9 cellular contexts compared by ENCODE assay signal in the genomic region with DNA sequence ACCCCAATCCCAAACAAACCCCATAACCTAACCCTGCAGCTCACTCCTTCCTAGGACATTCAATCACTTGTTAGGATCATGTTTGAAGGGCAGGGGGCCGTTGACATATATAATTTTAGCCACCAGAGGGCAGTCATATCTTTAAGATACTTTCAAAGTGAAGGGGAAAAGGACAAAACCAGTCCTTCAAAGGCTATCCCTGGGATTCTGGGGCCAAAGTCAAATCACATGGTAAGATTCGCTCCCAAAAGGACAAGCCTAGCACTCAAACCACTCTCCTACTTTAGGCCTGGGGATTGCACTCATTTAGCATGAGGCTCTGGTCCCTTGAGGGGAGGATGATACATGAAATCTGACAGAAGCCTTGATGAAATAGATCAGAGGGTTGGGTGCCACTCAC. TPM values are rescaled to one million over a fixed set of nuclear protein-coding genes. Genes with fewer than 3 reads are reported as not detected.
DNase-seq lines count a peak whose midpoint lies in the region; ATAC-seq and TF ChIP-seq lines count a peak whose summit lies in the region.
"Had no signal": no experiment of that assay in that cellular context is flagged by ENCODE, and none has a peak within 500 bp of the region (broad histone marks: within the 10 kb centered on the region; RNA-seq: fewer than 3 reads in every experiment).

No MANE protein-coding gene starts in this region.

- 22% methylated on average over 2 of the region's 2 CpGs for WGBS in smooth muscle cell (ENCODE audit: low lambda C conversion rate)

- H3K27ac ChIP-seq in RWPE2 (ENCODE audit: poor library complexity, severe bottlenecking), result peak overlapping the region; percentile 44
- H3K27ac ChIP-seq in right atrium auricular region, result no peak overlapping the region
- no peak overlapping the region for H3K27ac ChIP-seq in smooth muscle cell (ENCODE audit: low read depth)
- H3K27ac ChIP-seq: BLaER1 treated with 17β-estradiol and CSF1 and Interleukin-3, amounts not matched to agents 10 nM and 100 nM had no signal

- no peaks in the 10 kb centered on the region for H3F3A ChIP-seq in smooth muscle cell (ENCODE audit: low read depth)

- peak; percentile 32 to 45 for DNase-seq in NCI-H446 (lab: John Stamatoyannopoulos, UW)
- no peak for DNase-seq in NCI-H446 treated with DMSO at 0.1 percent for 48 hours (lab: John Stamatoyannopoulos, UW)
- peak; percentile 17 for DNase-seq in LNCaP clone FGC (ENCODE audit: low read depth)
- no peak for DNase-seq in RWPE2 (ENCODE audit: low spot score)
- DNase-seq in amniotic stem cell (lab: John Stamatoyannopoulos, UW), result peak; percentile 38
- peak; percentile 61 for DNase-seq in right atrium auricular region (ENCODE audit: low spot score)
- peak; percentile 2 for DNase-seq in smooth muscle cell (lab: John Stamatoyannopoulos, UW; ENCODE audit: unreplicated experiment)

- no peak for ATAC-seq in RWPE2 (ENCODE audit: low read depth)
- no peak for ATAC-seq in HG02623 (IDR thresholded peaks at IDR 0.05; ENCODE audit: unreplicated experiment)

- H3K36me3 ChIP-seq in RWPE2 (ENCODE audit: low read depth) (no peaks in the 10 kb centered on the region), right atrium auricular region (no peaks in the 10 kb centered on the region), smooth muscle cell (ENCODE audit: low read depth) (no peaks in the 10 kb centered on the region)
- H3K36me3 ChIP-seq: BLaER1 treated with 17β-estradiol and CSF1 and Interleukin-3, amounts not matched to agents 10 nM and 100 nM had no signal

- H3K4me1 ChIP-seq in RWPE2 (ENCODE audit: insufficient read depth, poor library complexity, severe bottlenecking), result peaks cover 19% of the 10 kb centered on the region
- peaks cover 0 to 17% of the 10 kb centered on the region in 2 donors for H3K4me1 ChIP-seq in right atrium auricular region
- H3K4me1 ChIP-seq in smooth muscle cell (ENCODE audit: low read depth), result peaks cover 13% of the 10 kb centered on the region

- no peaks in the 10 kb centered on the region for H3K27me3 ChIP-seq in RWPE2 (ENCODE audit: insufficient read depth, poor library complexity, severe bottlenecking)
- no peaks in the 10 kb centered on the region for H3K27me3 ChIP-seq in right atrium auricular region
- no peaks in the 10 kb centered on the region for H3K27me3 ChIP-seq in smooth muscle cell (ENCODE audit: low read depth)
- H3K27me3 ChIP-seq: BLaER1 treated with 17β-estradiol and CSF1 and Interleukin-3, amounts not matched to agents 10 nM and 100 nM had no signal

- no peak overlapping the region for H2AFZ ChIP-seq in smooth muscle cell (ENCODE audit: low read depth)

- no peaks in the 10 kb centered on the region for H4K20me1 ChIP-seq in smooth muscle cell (ENCODE audit: low read depth)

- H3K9me3 ChIP-seq in RWPE2 (ENCODE audit: severe bottlenecking) (no peaks in the 10 kb centered on the region), right atrium auricular region (no peaks in the 10 kb centered on the region), smooth muscle cell (replicated peaks; ENCODE audit: low read depth) (no peaks in the 10 kb centered on the region)
- H3K9me3 ChIP-seq: BLaER1 treated with 17β-estradiol and CSF1 and Interleukin-3, amounts not matched to agents 10 nM and 100 nM had no signal

- H3K4me3 ChIP-seq in LNCaP clone FGC (ENCODE audit: low read depth, low read length), result no peak overlapping the region
- no peak overlapping the region for H3K4me3 ChIP-seq in RWPE2 (ENCODE audit: severe bottlenecking)
- no peak overlapping the region for H3K4me3 ChIP-seq in right atrium auricular region
- H3K4me3 ChIP-seq in smooth muscle cell, result no peak overlapping the region
- H3K4me3 ChIP-seq: BLaER1 treated with 17β-estradiol and CSF1 and Interleukin-3, amounts not matched to agents 10 nM and 100 nM had no signal

- H3K79me2 ChIP-seq in smooth muscle cell (ENCODE audit: low read depth), result no peaks in the 10 kb centered on the region

- no peak overlapping the region for H3K4me2 ChIP-seq in smooth muscle cell
- H3K4me2 ChIP-seq: BLaER1 treated with 17β-estradiol and CSF1 and Interleukin-3, amounts not matched to agents 10 nM and 100 nM had no signal

- TF ChIP-seq CTCF in LNCaP clone FGC (IDR thresholded peaks at IDR 0.05; ENCODE audit: control insufficient read depth, extremely low read depth, insufficient read depth), result peak; percentile 69
- TF ChIP-seq CTCF in RWPE2 (IDR thresholded peaks at IDR 0.05; ENCODE audit: poor library complexity, severe bottlenecking), result peak; percentile 80
- peak; percentile 39 to 75 for TF ChIP-seq CTCF in right atrium auricular region (IDR thresholded peaks at IDR 0.05)
- peak; percentile 67 for TF ChIP-seq CTCF in smooth muscle cell (IDR thresholded peaks at IDR 0.05; ENCODE audit: borderline replicate concordance, insufficient read depth, poor library complexity, severe bottlenecking)

- no peak overlapping the region for H3K9ac ChIP-seq in smooth muscle cell (ENCODE audit: low read depth)
- H3K9ac ChIP-seq: BLaER1 treated with 17β-estradiol and CSF1 and Interleukin-3, amounts not matched to agents 10 nM and 100 nM had no signal

RNA-seq across cellular contexts. Expression of gene HAUS1, which starts 44.6 kb away (rescaled TPM):
- total RNA-seq in right atrium auricular region (10 to 100 TPM; 12.5 to 16.8 TPM), smooth muscle cell (34.7 and 44.2 TPM in 2 replicates)
- 29.5 and 50.6 TPM in 2 replicates for polyA plus RNA-seq in smooth muscle cell

RNA-seq across cellular contexts. Expression of gene ATP5F1A, which starts 50.7 kb away (rescaled TPM):
- total RNA-seq in right atrium auricular region (1,000 to 10,000 TPM in 1 of 2 donors, 100 to 1,000 TPM in 1; 785 to 1,543 TPM), smooth muscle cell (432 and 586 TPM in 2 replicates)
- 357 and 406 TPM in 2 replicates for polyA plus RNA-seq in smooth muscle cell

Comparison
In these comparisons a context has a peak if more than half of its experiments do, and no peak if none do; other contexts are left out.
1. DNase-seq: peak in NCI-H446 (2 of 2), LNCaP clone FGC (single experiment), amniotic stem cell (single experiment), right atrium auricular region (single experiment) and smooth muscle cell (single experiment); none in NCI-H446 treated with DMSO at 0.1 percent for 48 hours (single experiment) and RWPE2 (single experiment).
2. Peak in every context shown above with its lines, with median percentiles within 50 percentile points of each other: CTCF ChIP-seq.